In the genomic region with DNA sequence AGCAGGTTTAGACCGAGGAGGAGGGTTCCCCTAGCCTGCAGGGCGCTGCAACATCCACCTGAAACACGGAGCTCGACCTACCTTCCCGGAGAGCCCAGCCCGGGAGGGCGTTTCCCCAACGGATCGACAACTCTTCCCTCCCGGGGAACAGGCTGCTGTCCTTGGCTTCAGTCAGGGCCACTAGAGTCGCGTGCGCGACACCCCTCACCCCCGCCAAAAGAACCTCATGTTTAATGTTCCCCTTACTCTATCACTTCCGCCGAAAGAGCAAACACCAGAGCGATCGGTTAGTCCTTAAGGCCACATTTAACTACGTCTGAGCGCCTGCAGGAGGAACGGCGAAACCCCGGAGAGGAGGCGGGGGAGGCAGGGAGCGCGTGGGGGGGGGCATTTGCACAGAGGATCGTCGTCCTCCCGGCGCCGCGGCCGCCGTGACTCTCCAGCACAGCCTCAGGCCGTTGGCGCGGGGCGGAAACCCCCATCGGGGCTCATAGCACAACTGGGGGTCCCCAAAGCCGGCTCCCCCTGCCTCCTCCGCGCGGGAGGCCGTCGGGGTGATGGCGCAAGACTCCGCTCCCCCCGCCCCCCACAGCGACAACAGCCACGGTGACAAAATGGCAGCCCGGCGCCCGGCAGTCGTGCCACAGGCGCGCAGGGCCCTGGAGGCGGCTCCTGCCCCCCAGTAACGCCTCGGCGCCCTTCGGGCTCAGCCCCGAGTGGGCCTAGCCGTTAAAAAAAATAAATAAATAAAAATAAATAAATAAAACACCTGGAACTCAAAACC, we compare ENCODE assay signal across 1 cellular context.
A peak's percentile ranks its signal among the peaks of the same experiment; 100 is the strongest.
TF ChIP-seq lines count a peak whose summit lies in the region.

No MANE protein-coding gene starts in this region.

TF ChIP-seq in GM12878, 131 proteins besides CTCF, POLR2A, EP300 and RAD21 (continues in another document):
- TF ChIP-seq, protein P1, sequence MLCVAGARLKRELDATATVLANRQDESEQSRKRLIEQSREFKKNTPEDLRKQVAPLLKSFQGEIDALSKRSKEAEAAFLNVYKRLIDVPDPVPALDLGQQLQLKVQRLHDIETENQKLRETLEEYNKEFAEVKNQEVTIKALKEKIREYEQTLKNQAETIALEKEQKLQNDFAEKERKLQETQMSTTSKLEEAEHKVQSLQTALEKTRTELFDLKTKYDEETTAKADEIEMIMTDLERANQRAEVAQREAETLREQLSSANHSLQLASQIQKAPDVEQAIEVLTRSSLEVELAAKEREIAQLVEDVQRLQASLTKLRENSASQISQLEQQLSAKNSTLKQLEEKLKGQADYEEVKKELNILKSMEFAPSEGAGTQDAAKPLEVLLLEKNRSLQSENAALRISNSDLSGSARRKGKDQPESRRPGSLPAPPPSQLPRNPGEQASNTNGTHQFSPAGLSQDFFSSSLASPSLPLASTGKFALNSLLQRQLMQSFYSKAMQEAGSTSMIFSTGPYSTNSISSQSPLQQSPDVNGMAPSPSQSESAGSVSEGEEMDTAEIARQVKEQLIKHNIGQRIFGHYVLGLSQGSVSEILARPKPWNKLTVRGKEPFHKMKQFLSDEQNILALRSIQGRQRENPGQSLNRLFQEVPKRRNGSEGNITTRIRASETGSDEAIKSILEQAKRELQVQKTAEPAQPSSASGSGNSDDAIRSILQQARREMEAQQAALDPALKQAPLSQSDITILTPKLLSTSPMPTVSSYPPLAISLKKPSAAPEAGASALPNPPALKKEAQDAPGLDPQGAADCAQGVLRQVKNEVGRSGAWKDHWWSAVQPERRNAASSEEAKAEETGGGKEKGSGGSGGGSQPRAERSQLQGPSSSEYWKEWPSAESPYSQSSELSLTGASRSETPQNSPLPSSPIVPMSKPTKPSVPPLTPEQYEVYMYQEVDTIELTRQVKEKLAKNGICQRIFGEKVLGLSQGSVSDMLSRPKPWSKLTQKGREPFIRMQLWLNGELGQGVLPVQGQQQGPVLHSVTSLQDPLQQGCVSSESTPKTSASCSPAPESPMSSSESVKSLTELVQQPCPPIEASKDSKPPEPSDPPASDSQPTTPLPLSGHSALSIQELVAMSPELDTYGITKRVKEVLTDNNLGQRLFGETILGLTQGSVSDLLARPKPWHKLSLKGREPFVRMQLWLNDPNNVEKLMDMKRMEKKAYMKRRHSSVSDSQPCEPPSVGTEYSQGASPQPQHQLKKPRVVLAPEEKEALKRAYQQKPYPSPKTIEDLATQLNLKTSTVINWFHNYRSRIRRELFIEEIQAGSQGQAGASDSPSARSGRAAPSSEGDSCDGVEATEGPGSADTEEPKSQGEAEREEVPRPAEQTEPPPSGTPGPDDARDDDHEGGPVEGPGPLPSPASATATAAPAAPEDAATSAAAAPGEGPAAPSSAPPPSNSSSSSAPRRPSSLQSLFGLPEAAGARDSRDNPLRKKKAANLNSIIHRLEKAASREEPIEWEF (IDR thresholded peaks at IDR 0.05; ENCODE audit: insufficient replicate concordance, low read depth, low read length) = no peak
- TF ChIP-seq MXI1 (IDR thresholded peaks at IDR 0.05; ENCODE audit: low read depth, low read length) = peak; percentile 79; the same call in 1 of the 2 replicates
- TF ChIP-seq TCF12 (IDR thresholded peaks at IDR 0.05; ENCODE audit: low read depth, low read length) = 0 out of 2 replicates have a peak, but pooled peaks have one; percentile 5
- TF ChIP-seq, protein P2, sequence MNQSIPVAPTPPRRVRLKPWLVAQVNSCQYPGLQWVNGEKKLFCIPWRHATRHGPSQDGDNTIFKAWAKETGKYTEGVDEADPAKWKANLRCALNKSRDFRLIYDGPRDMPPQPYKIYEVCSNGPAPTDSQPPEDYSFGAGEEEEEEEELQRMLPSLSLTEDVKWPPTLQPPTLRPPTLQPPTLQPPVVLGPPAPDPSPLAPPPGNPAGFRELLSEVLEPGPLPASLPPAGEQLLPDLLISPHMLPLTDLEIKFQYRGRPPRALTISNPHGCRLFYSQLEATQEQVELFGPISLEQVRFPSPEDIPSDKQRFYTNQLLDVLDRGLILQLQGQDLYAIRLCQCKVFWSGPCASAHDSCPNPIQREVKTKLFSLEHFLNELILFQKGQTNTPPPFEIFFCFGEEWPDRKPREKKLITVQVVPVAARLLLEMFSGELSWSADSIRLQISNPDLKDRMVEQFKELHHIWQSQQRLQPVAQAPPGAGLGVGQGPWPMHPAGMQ (IDR thresholded peaks at IDR 0.05; ENCODE audit: borderline replicate concordance) = no peak
- no peak for TF ChIP-seq SPI1 (IDR thresholded peaks at IDR 0.05; ENCODE audit: borderline replicate concordance, insufficient read depth, low read depth, low read length)
- TF ChIP-seq PAX5 (IDR thresholded peaks at IDR 0.05; ENCODE audit: borderline replicate concordance, low read depth, low read length) = no peak
- peak; percentile 89; the same call in 1 of the 2 replicates for TF ChIP-seq YY1 (IDR thresholded peaks at IDR 0.05; ENCODE audit: low read depth, low read length)
- no peak for TF ChIP-seq BCL11A (IDR thresholded peaks at IDR 0.05; ENCODE audit: low read depth, low read length)
- TF ChIP-seq, protein P3, sequence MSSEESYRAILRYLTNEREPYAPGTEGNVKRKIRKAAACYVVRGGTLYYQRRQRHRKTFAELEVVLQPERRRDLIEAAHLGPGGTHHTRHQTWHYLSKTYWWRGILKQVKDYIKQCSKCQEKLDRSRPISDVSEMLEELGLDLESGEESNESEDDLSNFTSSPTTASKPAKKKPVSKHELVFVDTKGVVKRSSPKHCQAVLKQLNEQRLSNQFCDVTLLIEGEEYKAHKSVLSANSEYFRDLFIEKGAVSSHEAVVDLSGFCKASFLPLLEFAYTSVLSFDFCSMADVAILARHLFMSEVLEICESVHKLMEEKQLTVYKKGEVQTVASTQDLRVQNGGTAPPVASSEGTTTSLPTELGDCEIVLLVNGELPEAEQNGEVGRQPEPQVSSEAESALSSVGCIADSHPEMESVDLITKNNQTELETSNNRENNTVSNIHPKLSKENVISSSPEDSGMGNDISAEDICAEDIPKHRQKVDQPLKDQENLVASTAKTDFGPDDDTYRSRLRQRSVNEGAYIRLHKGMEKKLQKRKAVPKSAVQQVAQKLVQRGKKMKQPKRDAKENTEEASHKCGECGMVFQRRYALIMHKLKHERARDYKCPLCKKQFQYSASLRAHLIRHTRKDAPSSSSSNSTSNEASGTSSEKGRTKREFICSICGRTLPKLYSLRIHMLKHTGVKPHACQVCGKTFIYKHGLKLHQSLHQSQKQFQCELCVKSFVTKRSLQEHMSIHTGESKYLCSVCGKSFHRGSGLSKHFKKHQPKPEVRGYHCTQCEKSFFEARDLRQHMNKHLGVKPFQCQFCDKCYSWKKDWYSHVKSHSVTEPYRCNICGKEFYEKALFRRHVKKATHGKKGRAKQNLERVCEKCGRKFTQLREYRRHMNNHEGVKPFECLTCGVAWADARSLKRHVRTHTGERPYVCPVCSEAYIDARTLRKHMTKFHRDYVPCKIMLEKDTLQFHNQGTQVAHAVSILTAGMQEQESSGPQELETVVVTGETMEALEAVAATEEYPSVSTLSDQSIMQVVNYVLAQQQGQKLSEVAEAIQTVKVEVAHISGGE (CRISPR knock-in tag; IDR thresholded peaks at IDR 0.05) = no peak
- peak; percentile 44; the same call in 1 of the 2 replicates for TF ChIP-seq RUNX3 (IDR thresholded peaks at IDR 0.05; ENCODE audit: low read length)
- TF ChIP-seq NFXL1 (IDR thresholded peaks at IDR 0.05; ENCODE audit: borderline replicate concordance) = no peak
- no peak for TF ChIP-seq SP1 (IDR thresholded peaks at IDR 0.05; ENCODE audit: low read depth, low read length)
- no peak for TF ChIP-seq SUPT20H (IDR thresholded peaks at IDR 0.05; ENCODE audit: borderline replicate concordance, control insufficient read depth, low read depth, low read length)
- TF ChIP-seq SREBF2 (IDR thresholded peaks at IDR 0.05; ENCODE audit: low read length) = no peak
- no peak for TF ChIP-seq HCFC1 (IDR thresholded peaks at IDR 0.05; ENCODE audit: low read length)
- no peak for TF ChIP-seq BACH1 (IDR thresholded peaks at IDR 0.05; ENCODE audit: borderline replicate concordance)
- TF ChIP-seq NR2F1 (conservative IDR thresholded peaks at IDR 0.05) = no peak
- peak; percentile 23; the same call in 1 of the 2 replicates for TF ChIP-seq ATF7 (IDR thresholded peaks at IDR 0.05; ENCODE audit: low read depth)
- peak; percentile 34 to 51; a peak in 3 of 4 replicates for TF ChIP-seq IKZF2 (IDR thresholded peaks at IDR 0.05)
- TF ChIP-seq, protein P4, sequence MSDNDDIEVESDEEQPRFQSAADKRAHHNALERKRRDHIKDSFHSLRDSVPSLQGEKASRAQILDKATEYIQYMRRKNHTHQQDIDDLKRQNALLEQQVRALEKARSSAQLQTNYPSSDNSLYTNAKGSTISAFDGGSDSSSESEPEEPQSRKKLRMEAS (IDR thresholded peaks at IDR 0.05; ENCODE audit: low read depth, low read length) = no peak; the same call in 1 of the 2 replicates
- TF ChIP-seq RB1 (IDR thresholded peaks at IDR 0.05; ENCODE audit: borderline replicate concordance) = no peak
- TF ChIP-seq TAF1 (IDR thresholded peaks at IDR 0.05; ENCODE audit: borderline replicate concordance, low read depth, low read length) = peak; percentile 51; the same call in 1 of the 2 replicates
- TF ChIP-seq, protein P5, sequence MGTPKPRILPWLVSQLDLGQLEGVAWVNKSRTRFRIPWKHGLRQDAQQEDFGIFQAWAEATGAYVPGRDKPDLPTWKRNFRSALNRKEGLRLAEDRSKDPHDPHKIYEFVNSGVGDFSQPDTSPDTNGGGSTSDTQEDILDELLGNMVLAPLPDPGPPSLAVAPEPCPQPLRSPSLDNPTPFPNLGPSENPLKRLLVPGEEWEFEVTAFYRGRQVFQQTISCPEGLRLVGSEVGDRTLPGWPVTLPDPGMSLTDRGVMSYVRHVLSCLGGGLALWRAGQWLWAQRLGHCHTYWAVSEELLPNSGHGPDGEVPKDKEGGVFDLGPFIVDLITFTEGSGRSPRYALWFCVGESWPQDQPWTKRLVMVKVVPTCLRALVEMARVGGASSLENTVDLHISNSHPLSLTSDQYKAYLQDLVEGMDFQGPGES (IDR thresholded peaks at IDR 0.05) = no peak
- no peak for TF ChIP-seq BMI1 (IDR thresholded peaks at IDR 0.05; ENCODE audit: borderline replicate concordance)
- TF ChIP-seq NBN (IDR thresholded peaks at IDR 0.05) = peak; percentile 61; the same call in 1 of the 2 replicates
- TF ChIP-seq, protein P6, sequence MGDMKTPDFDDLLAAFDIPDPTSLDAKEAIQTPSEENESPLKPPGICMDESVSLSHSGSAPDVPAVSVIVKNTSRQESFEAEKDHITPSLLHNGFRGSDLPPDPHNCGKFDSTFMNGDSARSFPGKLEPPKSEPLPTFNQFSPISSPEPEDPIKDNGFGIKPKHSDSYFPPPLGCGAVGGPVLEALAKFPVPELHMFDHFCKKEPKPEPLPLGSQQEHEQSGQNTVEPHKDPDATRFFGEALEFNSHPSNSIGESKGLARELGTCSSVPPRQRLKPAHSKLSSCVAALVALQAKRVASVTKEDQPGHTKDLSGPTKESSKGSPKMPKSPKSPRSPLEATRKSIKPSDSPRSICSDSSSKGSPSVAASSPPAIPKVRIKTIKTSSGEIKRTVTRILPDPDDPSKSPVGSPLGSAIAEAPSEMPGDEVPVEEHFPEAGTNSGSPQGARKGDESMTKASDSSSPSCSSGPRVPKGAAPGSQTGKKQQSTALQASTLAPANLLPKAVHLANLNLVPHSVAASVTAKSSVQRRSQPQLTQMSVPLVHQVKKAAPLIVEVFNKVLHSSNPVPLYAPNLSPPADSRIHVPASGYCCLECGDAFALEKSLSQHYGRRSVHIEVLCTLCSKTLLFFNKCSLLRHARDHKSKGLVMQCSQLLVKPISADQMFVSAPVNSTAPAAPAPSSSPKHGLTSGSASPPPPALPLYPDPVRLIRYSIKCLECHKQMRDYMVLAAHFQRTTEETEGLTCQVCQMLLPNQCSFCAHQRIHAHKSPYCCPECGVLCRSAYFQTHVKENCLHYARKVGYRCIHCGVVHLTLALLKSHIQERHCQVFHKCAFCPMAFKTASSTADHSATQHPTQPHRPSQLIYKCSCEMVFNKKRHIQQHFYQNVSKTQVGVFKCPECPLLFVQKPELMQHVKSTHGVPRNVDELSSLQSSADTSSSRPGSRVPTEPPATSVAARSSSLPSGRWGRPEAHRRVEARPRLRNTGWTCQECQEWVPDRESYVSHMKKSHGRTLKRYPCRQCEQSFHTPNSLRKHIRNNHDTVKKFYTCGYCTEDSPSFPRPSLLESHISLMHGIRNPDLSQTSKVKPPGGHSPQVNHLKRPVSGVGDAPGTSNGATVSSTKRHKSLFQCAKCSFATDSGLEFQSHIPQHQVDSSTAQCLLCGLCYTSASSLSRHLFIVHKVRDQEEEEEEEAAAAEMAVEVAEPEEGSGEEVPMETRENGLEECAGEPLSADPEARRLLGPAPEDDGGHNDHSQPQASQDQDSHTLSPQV (IDR thresholded peaks at IDR 0.05) = no peak; the same call in 1 of the 2 replicates
- TF ChIP-seq SREBF1 (IDR thresholded peaks at IDR 0.05; ENCODE audit: low read length) = no peak
- TF ChIP-seq SIX5 (IDR thresholded peaks at IDR 0.05; ENCODE audit: low read depth, low read length, severe bottlenecking) = no peak
- no peak for TF ChIP-seq ZNF274 (IDR thresholded peaks at IDR 0.05; ENCODE audit: insufficient read depth, insufficient read length)
- TF ChIP-seq BHLHE40 (IDR thresholded peaks at IDR 0.05; ENCODE audit: borderline replicate concordance in 1 of 2, low read depth in 2 of 2, low read length in 1 of 2) = peak; percentile 89 to 90
- 0 out of 2 replicates have a peak, but pooled peaks have one; percentile 19 for TF ChIP-seq NR2C1 (IDR thresholded peaks at IDR 0.05)
- TF ChIP-seq KLF5 (IDR thresholded peaks at IDR 0.05; ENCODE audit: partially characterized antibody) = no peak
- TF ChIP-seq, protein P7, sequence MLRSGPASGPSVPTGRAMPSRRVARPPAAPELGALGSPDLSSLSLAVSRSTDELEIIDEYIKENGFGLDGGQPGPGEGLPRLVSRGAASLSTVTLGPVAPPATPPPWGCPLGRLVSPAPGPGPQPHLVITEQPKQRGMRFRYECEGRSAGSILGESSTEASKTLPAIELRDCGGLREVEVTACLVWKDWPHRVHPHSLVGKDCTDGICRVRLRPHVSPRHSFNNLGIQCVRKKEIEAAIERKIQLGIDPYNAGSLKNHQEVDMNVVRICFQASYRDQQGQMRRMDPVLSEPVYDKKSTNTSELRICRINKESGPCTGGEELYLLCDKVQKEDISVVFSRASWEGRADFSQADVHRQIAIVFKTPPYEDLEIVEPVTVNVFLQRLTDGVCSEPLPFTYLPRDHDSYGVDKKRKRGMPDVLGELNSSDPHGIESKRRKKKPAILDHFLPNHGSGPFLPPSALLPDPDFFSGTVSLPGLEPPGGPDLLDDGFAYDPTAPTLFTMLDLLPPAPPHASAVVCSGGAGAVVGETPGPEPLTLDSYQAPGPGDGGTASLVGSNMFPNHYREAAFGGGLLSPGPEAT (IDR thresholded peaks at IDR 0.05; ENCODE audit: low read depth) = 0 out of 2 replicates have a peak, but pooled peaks have one; percentile 24
- TF ChIP-seq ASH2L (IDR thresholded peaks at IDR 0.05; ENCODE audit: borderline replicate concordance, low read depth) = no peak
- TF ChIP-seq SMAD1 (IDR thresholded peaks at IDR 0.05; ENCODE audit: low read depth, partially characterized antibody) = no peak
- no peak for TF ChIP-seq MYB (IDR thresholded peaks at IDR 0.05; ENCODE audit: borderline replicate concordance, low read depth, low read length)
